16 cellular contexts compared by ENCODE assay signal in genomic region chr7:74228951-74229900, GRCh38. TPM values are rescaled to one million over a fixed set of nuclear protein-coding genes. Genes with fewer than 3 reads are reported as not detected.
DNase-seq lines count a peak whose midpoint lies in the region; ATAC-seq and TF ChIP-seq lines count a peak whose summit lies in the region.
"Had no signal": no experiment of that assay in that cellular context is flagged by ENCODE, and none has a peak within 500 bp of the region (broad histone marks: within the 10 kb centered on the region; RNA-seq: fewer than 3 reads in every experiment).

No MANE protein-coding gene starts in this region.

- peaks cover 67% of the 10 kb centered on the region for H3K4me1 Mint-ChIP-seq in activated B cell treated with CpG ODN at 0.5 μM for 24 hours
- no peaks in the 10 kb centered on the region for H3K4me1 Mint-ChIP-seq in nephron progenitor cell

- DNase-seq in SIG-M5 treated with dmso at 0.1 percent for 504 hours (lab: John Stamatoyannopoulos, UW; ENCODE audit: unreplicated experiment) (peak; percentile 29), SIG-M5 (lab: John Stamatoyannopoulos, UW) (no peak), activated B cell treated with CpG ODN at 0.5 μM for 24 hours (no peak), nephron progenitor cell (no peak), erythroblast (lab: John Stamatoyannopoulos, UW) (no peak), AG08395 (ENCODE audit: low spot score) (no peak)
- DNase-seq: activated gamma-delta T cell; CD8-positive, alpha-beta T cell; cerebellar nuclear complex; NCI-H146; NCI-H446; stimulated activated CD4-positive, alpha-beta T cell treated with anti-CD3 and anti-CD28 coated beads, Interleukin-4, amount 100 ng/mL, for 24 hours; transverse colon had no signal

- H3K36me3 Mint-ChIP-seq in activated B cell treated with CpG ODN at 0.5 μM for 24 hours (ENCODE audit: low read depth): peaks cover 58% of the 10 kb centered on the region
- peaks cover 56% of the 10 kb centered on the region for H3K36me3 Mint-ChIP-seq in nephron progenitor cell (ENCODE audit: low read depth)

- H3K27me3 Mint-ChIP-seq in activated B cell treated with CpG ODN at 0.5 μM for 24 hours: no peaks in the 10 kb centered on the region
- H3K27me3 Mint-ChIP-seq in nephron progenitor cell (ENCODE audit: low read depth, poor library complexity): no peaks in the 10 kb centered on the region

- peak overlapping the region; percentile 53 for H3K4me3 Mint-ChIP-seq in activated B cell treated with CpG ODN at 0.5 μM for 24 hours
- no peak overlapping the region for H3K4me3 Mint-ChIP-seq in nephron progenitor cell
- H3K4me3 Mint-ChIP-seq: CD8-positive, alpha-beta T cell had no signal

- H3K9me3 Mint-ChIP-seq in activated B cell treated with CpG ODN at 0.5 μM for 24 hours: no peaks in the 10 kb centered on the region
- no peaks in the 10 kb centered on the region for H3K9me3 Mint-ChIP-seq in nephron progenitor cell
- H3K9me3 Mint-ChIP-seq: CD8-positive, alpha-beta T cell had no signal

- CTCF ChIA-PET in activated B cell treated with CpG ODN at 0.5 μM for 24 hours (lab: Charles Lee): interaction anchor here (0.9 to 2.2 kb wide), 5 partner anchors 12 to 171 kb away, joined by 3 to 8 read pairs (median 3); no protein-coding TSS in a partner anchor

- intact Hi-C loops in activated B cell treated with CpG ODN at 0.5 μM for 24 hours (cut with micrococcal nuclease): no loop called here

- no peak for TF ChIP-seq CTCF in activated B cell treated with CpG ODN at 0.5 μM for 24 hours (IDR thresholded peaks at IDR 0.05)
- TF ChIP-seq CTCF in nephron progenitor cell (IDR thresholded peaks at IDR 0.05): no peak

- ATAC-seq in activated B cell treated with CpG ODN at 0.5 μM for 24 hours (ENCODE audit: low read depth) (peak; percentile 20), GM21737 (IDR thresholded peaks at IDR 0.05; ENCODE audit: unreplicated experiment) (no peak)
- ATAC-seq: CD8-positive, alpha-beta T cell; SK-N-SH treated with all-trans-retinoic acid at 6 μM for 48 hours had no signal

- POLR2A ChIA-PET in activated B cell treated with CpG ODN at 0.5 μM for 24 hours (lab: Charles Lee): interaction anchor here (0.5 to 6.6 kb wide), 14 partner anchors 9 to 62 kb away, joined by 3 to 142 read pairs (median 9); partner anchors contain the start of genes LAT2 and RFC2

- TF ChIP-seq POLR2A in GM19193 (IDR thresholded peaks at IDR 0.05; ENCODE audit: extremely low read depth, insufficient read depth, insufficient read length): peak; percentile 41
- no peak for TF ChIP-seq POLR2A in erythroblast (IDR thresholded peaks at IDR 0.05; ENCODE audit: low read length)

- peak overlapping the region; percentile 92 for H3K27ac Mint-ChIP-seq in activated B cell treated with CpG ODN at 0.5 μM for 24 hours
- peak overlapping the region; percentile 82 for H3K27ac Mint-ChIP-seq in nephron progenitor cell
- H3K27ac Mint-ChIP-seq: CD8-positive, alpha-beta T cell had no signal

RNA-seq across cellular contexts. Expression of gene LAT2, which starts 19.4 kb away (rescaled TPM):
- 291 and 329 TPM in 2 replicates for total RNA-seq in activated B cell treated with CpG ODN at 0.5 μM for 24 hours

RNA-seq across cellular contexts. Expression of gene RFC2, which starts 25.0 kb away (rescaled TPM):
- 44.0 and 45.8 TPM in 2 replicates for total RNA-seq in activated B cell treated with CpG ODN at 0.5 μM for 24 hours

RNA-seq across cellular contexts. Expression of gene EIF4H, which starts 55.1 kb away (rescaled TPM):
- 263 and 280 TPM in 2 replicates for total RNA-seq in activated B cell treated with CpG ODN at 0.5 μM for 24 hours

RNA-seq across cellular contexts. Expression of gene CLIP2, which starts 60.0 kb away (rescaled TPM):
- total RNA-seq in activated B cell treated with CpG ODN at 0.5 μM for 24 hours: 60.4 and 61.7 TPM in 2 replicates
